Comparison of ENCODE assay signal across 36 cellular contexts in the genomic region with DNA sequence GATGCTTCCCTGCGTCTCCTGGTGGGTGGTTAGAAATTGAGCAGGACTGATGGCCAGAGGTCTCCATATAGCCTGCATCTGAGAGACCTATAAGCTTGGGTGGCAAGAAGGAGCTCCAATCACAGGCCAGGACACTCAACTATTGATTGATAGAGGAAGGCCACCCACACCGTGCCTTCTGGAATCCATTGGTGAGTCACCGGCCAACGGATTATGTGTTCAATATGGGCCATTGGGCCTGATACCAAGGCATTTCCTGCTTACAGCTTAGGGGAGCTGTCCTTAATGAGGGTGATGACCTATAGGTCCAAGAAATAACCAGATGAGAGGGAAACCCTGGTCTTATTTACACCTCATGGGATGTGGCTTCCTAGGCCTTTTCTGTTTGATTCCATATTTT.
"Had no signal": no experiment of that assay in that cellular context is flagged by ENCODE, and none has a peak within 500 bp of the region (broad histone marks: within the 10 kb centered on the region; RNA-seq: fewer than 3 reads in every experiment).

No MANE protein-coding gene starts in this region.

- H3K27ac ChIP-seq: ascending aorta, body of pancreas, brain microvascular endothelial cell, breast epithelium, WERI-Rb-1 had no signal

- H3K4me3 ChIP-seq: ascending aorta, body of pancreas, breast epithelium had no signal

- FAIRE-seq: TTC549 had no signal

- ATAC-seq: activated CD4-positive, alpha-beta T cell treated with anti-CD3 and anti-CD28 coated beads for 36 hours; activated CD4-positive, CD25-positive, alpha-beta regulatory T cell treated with anti-CD3 and anti-CD28 coated beads, Interleukin-2, amount 50 U/mL, for 24 hours; activated CD8-positive, alpha-beta memory T cell treated with anti-CD3 and anti-CD28 coated beads, Interleukin-2, amount 10 ng/mL, durations not matched to agents 7 days and 5 days; activated CD8-positive, alpha-beta T cell treated with anti-CD3 and anti-CD28 coated beads, Interleukin-2, amount 10 ng/mL, durations not matched to agents 7 days and 5 days; activated naive CD8-positive, alpha-beta T cell treated with anti-CD3 and anti-CD28 coated beads, Interleukin-2, amount 50 U/mL, for 24 hours; body of pancreas; T-cell; T-helper 17 cell; WTC11 had no signal

- H3K9me3 Mint-ChIP-seq: activated CD4-positive, alpha-beta memory T cell treated with anti-CD3 and anti-CD28 coated beads, Interleukin-2, amount 10 ng/mL, durations not matched to agents 7 days and 5 days; activated CD4-positive, alpha-beta T cell treated with anti-CD3 and anti-CD28 coated beads, Interleukin-2, amount 10 ng/mL, durations not matched to agents 7 days and 5 days; activated naive CD4-positive, alpha-beta T cell treated with anti-CD3 and anti-CD28 coated beads, Interleukin-2, amount 10 ng/mL, durations not matched to agents 7 days and 5 days; activated naive CD4-positive, alpha-beta T cell treated with anti-CD3 and anti-CD28 coated beads, Interleukin-2, amount 50 U/mL, for 24 hours; activated naive CD8-positive, alpha-beta T cell treated with anti-CD3 and anti-CD28 coated beads, Interleukin-2, amount 10 ng/mL, durations not matched to agents 7 days and 5 days; activated naive CD8-positive, alpha-beta T cell treated with anti-CD3 and anti-CD28 coated beads, Interleukin-2, amount 50 U/mL, for 24 hours; activated T-cell treated with anti-CD3 and anti-CD28 coated beads, Interleukin-2, amount 50 U/mL, for 24 hours; activated T-helper 2 cell treated with anti-CD3 and anti-CD28 coated beads, Interferon-gamma antibody, Interleukin-2, Interleukin-4, amounts not matched to agents 10 μg/mL and 5 μg/mL and 100 μg/mL, durations not matched to agents 14 hours and 24 hours and 36 hours; WTC11 had no signal

- H3K4me3 Mint-ChIP-seq: activated CD4-positive, alpha-beta memory T cell treated with anti-CD3 and anti-CD28 coated beads, Interleukin-2, amount 10 ng/mL, durations not matched to agents 7 days and 5 days; activated CD4-positive, alpha-beta T cell treated with anti-CD3 and anti-CD28 coated beads for 36 hours; activated CD4-positive, alpha-beta T cell treated with anti-CD3 and anti-CD28 coated beads, Interleukin-2, amount 10 ng/mL, durations not matched to agents 7 days and 5 days; activated CD8-positive, alpha-beta memory T cell treated with anti-CD3 and anti-CD28 coated beads, Interleukin-2, amount 10 ng/mL, durations not matched to agents 7 days and 5 days; activated CD8-positive, alpha-beta T cell treated with anti-CD3 and anti-CD28 coated beads, Interleukin-2, amount 10 ng/mL, durations not matched to agents 7 days and 5 days; activated naive CD4-positive, alpha-beta T cell treated with anti-CD3 and anti-CD28 coated beads, Interleukin-2, amount 10 ng/mL, durations not matched to agents 7 days and 5 days; activated naive CD4-positive, alpha-beta T cell treated with anti-CD3 and anti-CD28 coated beads, Interleukin-2, amount 50 U/mL, for 24 hours; activated naive CD8-positive, alpha-beta T cell; activated naive CD8-positive, alpha-beta T cell treated with anti-CD3 and anti-CD28 coated beads, Interleukin-2, amount 10 ng/mL, durations not matched to agents 7 days and 5 days; activated naive CD8-positive, alpha-beta T cell treated with anti-CD3 and anti-CD28 coated beads, Interleukin-2, amount 50 U/mL, for 24 hours; activated T-cell treated with anti-CD3 and anti-CD28 coated beads, Interleukin-2, amount 50 U/mL, for 24 hours; T-cell; T-helper 17 cell; WTC11 had no signal

- H3K36me3 ChIP-seq: ascending aorta, brain microvascular endothelial cell, breast epithelium, WERI-Rb-1 had no signal

- H3K9me3 ChIP-seq: ascending aorta, body of pancreas, breast epithelium had no signal

- H3K27ac Mint-ChIP-seq: activated CD4-positive, alpha-beta memory T cell treated with anti-CD3 and anti-CD28 coated beads, Interleukin-2, amount 10 ng/mL, durations not matched to agents 7 days and 5 days; activated CD4-positive, alpha-beta T cell treated with anti-CD3 and anti-CD28 coated beads for 36 hours; activated CD4-positive, alpha-beta T cell treated with anti-CD3 and anti-CD28 coated beads, Interleukin-2, amount 10 ng/mL, durations not matched to agents 7 days and 5 days; activated CD8-positive, alpha-beta memory T cell treated with anti-CD3 and anti-CD28 coated beads, Interleukin-2, amount 10 ng/mL, durations not matched to agents 7 days and 5 days; activated CD8-positive, alpha-beta T cell treated with anti-CD3 and anti-CD28 coated beads, Interleukin-2, amount 10 ng/mL, durations not matched to agents 7 days and 5 days; activated naive CD4-positive, alpha-beta T cell treated with anti-CD3 and anti-CD28 coated beads, Interleukin-2, amount 10 ng/mL, durations not matched to agents 7 days and 5 days; activated naive CD4-positive, alpha-beta T cell treated with anti-CD3 and anti-CD28 coated beads, Interleukin-2, amount 50 U/mL, for 24 hours; activated naive CD8-positive, alpha-beta T cell; activated naive CD8-positive, alpha-beta T cell treated with anti-CD3 and anti-CD28 coated beads, Interleukin-2, amount 10 ng/mL, durations not matched to agents 7 days and 5 days; activated naive CD8-positive, alpha-beta T cell treated with anti-CD3 and anti-CD28 coated beads, Interleukin-2, amount 50 U/mL, for 24 hours; activated T-cell treated with anti-CD3 and anti-CD28 coated beads, Interleukin-2, amount 50 U/mL, for 24 hours; activated T-helper 2 cell treated with anti-CD3 and anti-CD28 coated beads, Interferon-gamma antibody, Interleukin-2, Interleukin-4, amounts not matched to agents 10 μg/mL and 5 μg/mL and 100 μg/mL, durations not matched to agents 14 hours and 24 hours and 36 hours; T-cell; T-helper 17 cell; WTC11 had no signal

- DNase-seq: activated CD4-positive, alpha-beta memory T cell treated with anti-CD3 and anti-CD28 coated beads, Interleukin-2, amount 10 ng/mL, durations not matched to agents 7 days and 5 days; activated CD4-positive, alpha-beta T cell treated with anti-CD3 and anti-CD28 coated beads for 1 hour; activated CD4-positive, alpha-beta T cell treated with anti-CD3 and anti-CD28 coated beads for 36 hours; activated CD4-positive, alpha-beta T cell treated with anti-CD3 and anti-CD28 coated beads for 48 hours; activated CD4-positive, alpha-beta T cell treated with anti-CD3 and anti-CD28 coated beads, Interleukin-2, amount 10 ng/mL, durations not matched to agents 7 days and 5 days; activated CD4-positive, alpha-beta T cell treated with anti-CD3 and anti-CD28 coated beads, Interleukin-2, amount 50 U/mL, for 48 hours; activated CD4-positive, CD25-positive, alpha-beta regulatory T cell; activated CD8-positive, alpha-beta memory T cell treated with anti-CD3 and anti-CD28 coated beads for 24 hours; activated CD8-positive, alpha-beta memory T cell treated with anti-CD3 and anti-CD28 coated beads, Interleukin-2, amount 10 ng/mL, durations not matched to agents 7 days and 5 days; activated CD8-positive, alpha-beta memory T cell treated with anti-CD3 and anti-CD28 coated beads, Interleukin-2, amount 50 U/mL, for 48 hours; activated CD8-positive, alpha-beta T cell treated with anti-CD3 and anti-CD28 coated beads, Interleukin-2, amount 10 ng/mL, durations not matched to agents 7 days and 5 days; activated effector memory CD4-positive, alpha-beta T cell treated with Interleukin-2 at 50 U/mL for 16 hours; activated gamma-delta T cell; activated naive CD4-positive, alpha-beta T cell treated with anti-CD3 and anti-CD28 coated beads, Interleukin-2, amount 10 ng/mL, durations not matched to agents 7 days and 5 days; activated naive CD4-positive, alpha-beta T cell treated with Interleukin-2 at 50 U/mL for 16 hours; activated naive CD8-positive, alpha-beta T cell treated with anti-CD3 and anti-CD28 coated beads, Interleukin-2, amount 10 ng/mL, durations not matched to agents 7 days and 5 days; activated naive CD8-positive, alpha-beta T cell treated with anti-CD3 and anti-CD28 coated beads, Interleukin-2, amount 50 U/mL, for 24 hours; activated T-cell treated with anti-CD3 and anti-CD28 coated beads, Interleukin-2, amount 50 U/mL, for 24 hours; activated T-cell treated with anti-CD3 and anti-CD28 coated beads, Interleukin-2, amount 50 U/mL, for 48 hours; amygdala; anterior cingulate cortex; body of pancreas; brain microvascular endothelial cell; central memory CD4-positive, alpha-beta T cell; T-cell; T-helper 17 cell; T1000; WERI-Rb-1 had no signal

- H3K36me3 Mint-ChIP-seq: activated CD8-positive, alpha-beta memory T cell treated with anti-CD3 and anti-CD28 coated beads, Interleukin-2, amount 10 ng/mL, durations not matched to agents 7 days and 5 days; activated naive CD4-positive, alpha-beta T cell treated with anti-CD3 and anti-CD28 coated beads, Interleukin-2, amount 10 ng/mL, durations not matched to agents 7 days and 5 days; activated naive CD4-positive, alpha-beta T cell treated with anti-CD3 and anti-CD28 coated beads, Interleukin-2, amount 50 U/mL, for 24 hours; activated naive CD8-positive, alpha-beta T cell; activated naive CD8-positive, alpha-beta T cell treated with anti-CD3 and anti-CD28 coated beads, Interleukin-2, amount 10 ng/mL, durations not matched to agents 7 days and 5 days; T-cell; WTC11 had no signal

- H3K4me1 ChIP-seq: ascending aorta, body of pancreas, breast epithelium had no signal

- H3K27me3 ChIP-seq: ascending aorta, body of pancreas, brain microvascular endothelial cell, breast epithelium had no signal

- H3K27me3 Mint-ChIP-seq: activated CD4-positive, alpha-beta memory T cell treated with anti-CD3 and anti-CD28 coated beads, Interleukin-2, amount 10 ng/mL, durations not matched to agents 7 days and 5 days; activated CD8-positive, alpha-beta memory T cell treated with anti-CD3 and anti-CD28 coated beads, Interleukin-2, amount 10 ng/mL, durations not matched to agents 7 days and 5 days; activated naive CD4-positive, alpha-beta T cell treated with anti-CD3 and anti-CD28 coated beads, Interleukin-2, amount 10 ng/mL, durations not matched to agents 7 days and 5 days; activated naive CD8-positive, alpha-beta T cell treated with anti-CD3 and anti-CD28 coated beads, Interleukin-2, amount 10 ng/mL, durations not matched to agents 7 days and 5 days had no signal

- H3K4me1 Mint-ChIP-seq: activated CD4-positive, alpha-beta memory T cell treated with anti-CD3 and anti-CD28 coated beads, Interleukin-2, amount 10 ng/mL, durations not matched to agents 7 days and 5 days; activated CD4-positive, alpha-beta T cell treated with anti-CD3 and anti-CD28 coated beads for 36 hours; activated CD4-positive, alpha-beta T cell treated with anti-CD3 and anti-CD28 coated beads, Interleukin-2, amount 10 ng/mL, durations not matched to agents 7 days and 5 days; activated CD8-positive, alpha-beta memory T cell treated with anti-CD3 and anti-CD28 coated beads, Interleukin-2, amount 10 ng/mL, durations not matched to agents 7 days and 5 days; activated naive CD4-positive, alpha-beta T cell treated with anti-CD3 and anti-CD28 coated beads, Interleukin-2, amount 10 ng/mL, durations not matched to agents 7 days and 5 days; activated naive CD4-positive, alpha-beta T cell treated with anti-CD3 and anti-CD28 coated beads, Interleukin-2, amount 50 U/mL, for 24 hours; activated naive CD8-positive, alpha-beta T cell treated with anti-CD3 and anti-CD28 coated beads, Interleukin-2, amount 10 ng/mL, durations not matched to agents 7 days and 5 days; activated naive CD8-positive, alpha-beta T cell treated with anti-CD3 and anti-CD28 coated beads, Interleukin-2, amount 50 U/mL, for 24 hours; T-cell; T-helper 17 cell had no signal
